17 cellular contexts compared by ENCODE assay signal in genomic region chr11:36075053-36075452, GRCh38.
DNase-seq lines count a peak whose midpoint lies in the region; ATAC-seq and TF ChIP-seq lines count a peak whose summit lies in the region.
"Had no signal": no experiment of that assay in that cellular context is flagged by ENCODE, and none has a peak within 500 bp of the region (broad histone marks: within the 10 kb centered on the region; RNA-seq: fewer than 3 reads in every experiment).

No MANE protein-coding gene starts in this region.

- no peaks in the 10 kb centered on the region for H3K36me3 ChIP-seq in IMR-90 (ENCODE audit: control insufficient read depth, insufficient read depth, low read length)

- peak overlapping the region; percentile 92; the same call in 1 of the 2 replicates for H2AK5ac ChIP-seq in IMR-90 (ENCODE audit: low read depth, low read length)

- peak overlapping the region; percentile 60; the same call in 1 of the 2 replicates for H2BK120ac ChIP-seq in IMR-90 (ENCODE audit: low read depth, low read length)

- POLR2A ChIA-PET in AG04450 (lab: Yijun Ruan, JAX) (interaction anchor here (0.6 to 1.1 kb wide), 2 partner anchors 13 to 57 kb away, joined by 3 read pairs; no protein-coding TSS in a partner anchor), IMR-90 (lab: Charles Lee; ENCODE audit: unreplicated experiment) (interaction anchor here (1.0 kb wide), 1 partner anchor 10 kb away, joined by 4 read pairs; no protein-coding TSS in a partner anchor)

- no peak for TF ChIP-seq RAD21 in IMR-90 (IDR thresholded peaks at IDR 0.05; ENCODE audit: low read length)

- CTCF ChIA-PET in AG04450 (lab: Charles Lee), result no interaction called here
- CTCF ChIA-PET in IMR-90 (lab: Yijun Ruan, JAX), result no interaction called here

- no peak overlapping the region for H3K56ac ChIP-seq in IMR-90 (ENCODE audit: extremely low read depth, insufficient read depth, low read length)

- H3K27ac ChIP-seq in AG04450 (ENCODE audit: low read depth, low read length) (peak overlapping the region; percentile 77), IMR-90 (ENCODE audit: insufficient read depth, low read length) (peak overlapping the region; percentile 21)
- H3K27ac ChIP-seq: epithelial cell of prostate, VCaP had no signal

- dilution Hi-C loops in IMR-90 (cut with HindIII; ENCODE audit: low sequenced_read_pairs, unreplicated experiment), result no loop called here

- peak overlapping the region; percentile 37 for H2BK5ac ChIP-seq in IMR-90 (ENCODE audit: low read depth, low read length, poor library complexity, severe bottlenecking)

- H3K27me3 Mint-ChIP-seq in chondrocyte (ENCODE audit: low read depth), result no peaks in the 10 kb centered on the region
- H3K27me3 Mint-ChIP-seq in mesothelial cell of epicardium (ENCODE audit: low read depth), result no peaks in the 10 kb centered on the region
- peaks cover 38% of the 10 kb centered on the region for H3K27me3 Mint-ChIP-seq in stimulated activated memory B cell treated with anti-CD40 and anti-IgM and Interleukin-4, amounts not matched to agents 10 μg/mL and 1 μg/mL and 100 μg/mL, for 72 hours

- no TSS peak for BruUV-seq in IMR-90 (replicated peaks; lab: Mats Ljungman, UMichigan)

- H3K4me3 ChIP-seq in AG04450 (ENCODE audit: low read depth, low read length) (no peak overlapping the region), IMR-90 (ENCODE audit: insufficient read depth, low read depth, low read length) (no peak overlapping the region), lower leg skin (ENCODE audit: low read depth, poor library complexity, severe bottlenecking) (no peak overlapping the region)

- no peaks in the 10 kb centered on the region for H3K27me3 ChIP-seq in AG04450 (ENCODE audit: control insufficient read depth, insufficient read depth, low read length)
- H3K27me3 ChIP-seq in IMR-90 (ENCODE audit: control insufficient read depth, insufficient read depth, low read length), result no peaks in the 10 kb centered on the region

- TF ChIP-seq CTCF in AG04450 (IDR thresholded peaks at IDR 0.05; ENCODE audit: low read depth, low read length) (no peak), IMR-90 (conservative IDR thresholded peaks at IDR 0.05; ENCODE audit: low read depth, low read length) (no peak), chondrocyte (IDR thresholded peaks at IDR 0.05) (no peak), mesothelial cell of epicardium (IDR thresholded peaks at IDR 0.05; ENCODE audit: unreplicated experiment) (no peak), lower leg skin (IDR thresholded peaks at IDR 0.05) (no peak)

- in situ Hi-C loops in IMR-90 (cut with MboI; ENCODE audit: low sequenced_read_pairs), result no loop called here

- H3K27ac Mint-ChIP-seq in chondrocyte (ENCODE audit: unreplicated experiment) (peak overlapping the region; percentile 49), mesothelial cell of epicardium (peak overlapping the region; percentile 7)
- H3K27ac Mint-ChIP-seq in stimulated activated memory B cell treated with anti-CD40 and anti-IgM and Interleukin-4, amounts not matched to agents 10 μg/mL and 1 μg/mL and 100 μg/mL, for 72 hours, result no peak overlapping the region
- H3K27ac Mint-ChIP-seq: activated naive CD8-positive, alpha-beta T cell treated with anti-CD3 and anti-CD28 coated beads, Interleukin-2, amount 50 U/mL, for 24 hours; natural killer cell treated with Interleukin-12 subunit alpha and Interleukin-12 subunit beta and Interleukin-15 and Interleukin-18, amount 100 ng/mL, for 72 hours had no signal

- H3K4me3 Mint-ChIP-seq in chondrocyte (ENCODE audit: unreplicated experiment), result no peak overlapping the region
- no peak overlapping the region for H3K4me3 Mint-ChIP-seq in mesothelial cell of epicardium
- no peak overlapping the region for H3K4me3 Mint-ChIP-seq in stimulated activated memory B cell treated with anti-CD40 and anti-IgM and Interleukin-4, amounts not matched to agents 10 μg/mL and 1 μg/mL and 100 μg/mL, for 72 hours
- H3K4me3 Mint-ChIP-seq: activated naive CD8-positive, alpha-beta T cell treated with anti-CD3 and anti-CD28 coated beads, Interleukin-2, amount 50 U/mL, for 24 hours; natural killer cell treated with Interleukin-12 subunit alpha and Interleukin-12 subunit beta and Interleukin-15 and Interleukin-18, amount 100 ng/mL, for 72 hours had no signal

- peak overlapping the region; percentile 81; the same call in 1 of the 2 replicates for H2BK20ac ChIP-seq in IMR-90 (ENCODE audit: low read depth, low read length)

- peak overlapping the region; percentile 96; the same call in 1 of the 3 replicates for H2BK15ac ChIP-seq in IMR-90 (ENCODE audit: low read depth, low read length)

- H3K23ac ChIP-seq in IMR-90 (ENCODE audit: low read depth, low read length), result no peak overlapping the region

- H3K9me1 ChIP-seq in IMR-90 (ENCODE audit: insufficient read depth, low read length), result peaks cover 12% of the 10 kb centered on the region

- H3K4me1 Mint-ChIP-seq in chondrocyte (ENCODE audit: low read depth) (peaks cover 35% of the 10 kb centered on the region), mesothelial cell of epicardium (peaks cover 34% of the 10 kb centered on the region)
- no peaks in the 10 kb centered on the region for H3K4me1 Mint-ChIP-seq in stimulated activated memory B cell treated with anti-CD40 and anti-IgM and Interleukin-4, amounts not matched to agents 10 μg/mL and 1 μg/mL and 100 μg/mL, for 72 hours
- H3K4me1 Mint-ChIP-seq: activated naive CD8-positive, alpha-beta T cell treated with anti-CD3 and anti-CD28 coated beads, Interleukin-2, amount 50 U/mL, for 24 hours had no signal

- intact Hi-C loops in IMR-90 (cut with micrococcal nuclease), result no loop called here
- intact Hi-C loops in lower leg skin (cut with DNase I; ENCODE audit: low total_unique reads), result no loop called here

- TF ChIP-seq POLR2A in IMR-90 (IDR thresholded peaks at IDR 0.05; ENCODE audit: low read depth, low read length), result no peak
- no peak for TF ChIP-seq POLR2A in lower leg skin (IDR thresholded peaks at IDR 0.05)

- H4K8ac ChIP-seq in IMR-90 (ENCODE audit: low read depth in 2 of 2, low read length in 2 of 2), result peak overlapping the region in 1 of 2 experiments; percentile 33; a peak in 2 of 4 replicates

- no peaks in the 10 kb centered on the region for H4K20me1 ChIP-seq in IMR-90 (ENCODE audit: insufficient read depth, low read length)

- peak overlapping the region; percentile 57 for H2AFZ ChIP-seq in IMR-90 (replicated peaks; ENCODE audit: low read length, poor library complexity)

- H3K18ac ChIP-seq in IMR-90 (ENCODE audit: low read depth, low read length), result peak overlapping the region; percentile 24

- H3K9me3 ChIP-seq in AG04450 (ENCODE audit: control insufficient read depth, insufficient read depth, low read length), result peaks cover 23% of the 10 kb centered on the region
- no peaks in the 10 kb centered on the region for H3K9me3 ChIP-seq in IMR-90 (ENCODE audit: control insufficient read depth, insufficient read depth, low read length)

- no peaks in the 10 kb centered on the region for H3K9me3 Mint-ChIP-seq in chondrocyte (ENCODE audit: low read depth)
- peaks cover 18% of the 10 kb centered on the region for H3K9me3 Mint-ChIP-seq in mesothelial cell of epicardium
- peaks cover 4% of the 10 kb centered on the region for H3K9me3 Mint-ChIP-seq in stimulated activated memory B cell treated with anti-CD40 and anti-IgM and Interleukin-4, amounts not matched to agents 10 μg/mL and 1 μg/mL and 100 μg/mL, for 72 hours
- H3K9me3 Mint-ChIP-seq: activated naive CD8-positive, alpha-beta T cell treated with anti-CD3 and anti-CD28 coated beads, Interleukin-2, amount 50 U/mL, for 24 hours; natural killer cell treated with Interleukin-12 subunit alpha and Interleukin-12 subunit beta and Interleukin-15 and Interleukin-18, amount 100 ng/mL, for 72 hours had no signal

- peak overlapping the region; percentile 74 for H3K4ac ChIP-seq in IMR-90 (ENCODE audit: low read depth, low read length)

- DNase-seq in AG04450 (ENCODE audit: low read depth, low spot score), result peak; percentile 77
- peak; percentile 91 for DNase-seq in IMR-90
- no peak for DNase-seq in chondrocyte (ENCODE audit: low spot score)
- DNase-seq in mesothelial cell of epicardium (ENCODE audit: low spot score in 2 of 2, unreplicated experiment in 2 of 2), result no peak
- no peak for DNase-seq in lower leg skin (ENCODE audit: low spot score in 2 of 2)
- DNase-seq in stimulated activated CD8-positive, alpha-beta memory T cell treated with anti-CD3 and anti-CD28 coated beads, Interleukin-4, amount 100 ng/mL, for 48 hours, result no peak
- no peak for DNase-seq in DMS79 (lab: John Stamatoyannopoulos, UW)
- DNase-seq: activated CD8-positive, alpha-beta memory T cell treated with anti-CD3 and anti-CD28 coated beads, Interleukin-2, amount 50 U/mL, for 48 hours; activated naive CD8-positive, alpha-beta T cell treated with anti-CD3 and anti-CD28 coated beads, Interleukin-2, amount 50 U/mL, for 24 hours; C1 segment of cervical spinal cord; MV-4-11; NCI-H510A; Right ventricle myocardium superior had no signal

- peaks cover 21% of the 10 kb centered on the region for H3K4me1 ChIP-seq in IMR-90 (ENCODE audit: control insufficient read depth, insufficient read depth, low read length)

- no peak overlapping the region for H4K91ac ChIP-seq in IMR-90 (ENCODE audit: insufficient read depth, low read depth, low read length)

- H3K36me3 Mint-ChIP-seq in chondrocyte (ENCODE audit: low read depth), result peaks cover 2% of the 10 kb centered on the region
- H3K36me3 Mint-ChIP-seq in mesothelial cell of epicardium, result peaks cover 21% of the 10 kb centered on the region
- H3K36me3 Mint-ChIP-seq in stimulated activated memory B cell treated with anti-CD40 and anti-IgM and Interleukin-4, amounts not matched to agents 10 μg/mL and 1 μg/mL and 100 μg/mL, for 72 hours, result no peaks in the 10 kb centered on the region
- H3K36me3 Mint-ChIP-seq: natural killer cell treated with Interleukin-12 subunit alpha and Interleukin-12 subunit beta and Interleukin-15 and Interleukin-18, amount 100 ng/mL, for 72 hours had no signal

- H3K4me2 ChIP-seq in IMR-90 (ENCODE audit: low read depth, low read length), result peak overlapping the region; percentile 46; the same call in 1 of the 2 replicates

- peaks cover 7 to 13% of the 10 kb centered on the region in 2 experiments; a peak in 2 of 4 replicates for H3K79me1 ChIP-seq in IMR-90 (ENCODE audit: low read depth in 1 of 2, low read length in 2 of 2)

- 40% methylated on average over 1 of the region's 2 CpGs; no CpG with 5 or more reads in 1 of the 2 experiments for WGBS in IMR-90 (ENCODE audit: extremely low coverage in 2 of 2, insufficient read length in 1 of 2), 2 experiments
- WGBS in lower leg skin, 2 donors, result 63 to 73% methylated on average over 2 of the region's 2 CpGs

- peak; percentile 28 for ATAC-seq in IMR-90 (ENCODE audit: low read depth)
- ATAC-seq in stimulated activated memory B cell treated with anti-CD40 and anti-IgM and Interleukin-4, amounts not matched to agents 10 μg/mL and 1 μg/mL and 100 μg/mL, for 72 hours, result no peak
- ATAC-seq: activated naive CD8-positive, alpha-beta T cell treated with anti-CD3 and anti-CD28 coated beads, Interleukin-2, amount 50 U/mL, for 24 hours; natural killer cell treated with Interleukin-12 subunit alpha and Interleukin-12 subunit beta and Interleukin-15 and Interleukin-18, amount 100 ng/mL, for 72 hours had no signal

- H3K14ac ChIP-seq in IMR-90 (replicated peaks; ENCODE audit: low read depth, low read length), result peak overlapping the region; percentile 67

- H3K9ac ChIP-seq in IMR-90 (ENCODE audit: low read depth, low read length), result no peak overlapping the region

- peak overlapping the region; percentile 21; the same call in 1 of the 2 replicates for H4K5ac ChIP-seq in IMR-90 (ENCODE audit: low read depth, low read length)

- no peak overlapping the region for H2AK9ac ChIP-seq in IMR-90 (replicated peaks; ENCODE audit: low read depth, low read length, poor library complexity)

Comparison
In these comparisons a context has a peak if more than half of its experiments do, and no peak if none do; other contexts are left out.
1. DNase-seq: peak in AG04450 (single experiment) and IMR-90 (single experiment); none in chondrocyte (single experiment), mesothelial cell of epicardium (0 of 2), lower leg skin (0 of 2), stimulated activated CD8-positive, alpha-beta memory T cell treated with anti-CD3 and anti-CD28 coated beads, Interleukin-4, amount 100 ng/mL, for 48 hours (single experiment) and DMS79 (single experiment).